Comparison of ENCODE assay signal across 1 cellular context in the genomic region with DNA sequence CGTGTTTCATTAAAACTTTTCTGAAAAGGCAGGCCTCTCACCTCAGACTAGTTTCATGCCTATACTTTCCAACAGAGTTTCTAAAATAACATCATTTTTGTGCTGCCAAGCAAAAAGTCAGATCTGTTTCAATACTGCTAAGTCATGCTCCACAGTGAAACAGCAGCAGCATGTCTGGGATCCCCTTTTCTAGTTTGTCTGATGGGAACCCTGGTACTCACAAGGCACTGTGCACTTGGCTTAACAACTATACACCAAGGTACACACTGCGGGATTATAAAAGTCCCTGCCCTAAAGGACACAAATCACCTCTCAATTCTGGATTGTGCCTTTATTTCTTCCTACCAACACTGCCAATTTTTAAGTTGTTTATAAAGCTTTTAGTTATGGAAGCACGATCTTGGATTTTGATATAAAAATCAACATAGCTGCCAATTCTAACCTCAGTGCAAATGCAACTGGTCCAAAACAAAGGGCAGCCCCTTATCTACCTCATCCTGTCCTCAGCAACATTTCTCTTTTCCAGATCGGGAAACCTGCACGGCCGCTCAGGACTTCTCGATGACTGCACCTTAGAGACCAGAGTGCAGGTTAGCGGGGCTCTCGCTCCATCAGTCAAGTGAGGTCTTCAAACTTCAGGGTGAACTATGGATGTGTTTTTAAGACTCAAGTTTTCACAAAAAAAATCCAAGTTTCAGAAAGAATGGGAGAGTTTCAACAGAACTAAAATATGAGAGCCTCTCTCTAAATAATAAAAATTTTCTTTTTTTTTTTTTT.
TF ChIP-seq lines count a peak whose summit lies in the region.

No MANE protein-coding gene starts in this region.

TF ChIP-seq in HepG2, 621 proteins besides CTCF, POLR2A, EP300 and RAD21:
- TF ChIP-seq ZEB1 (IDR thresholded peaks at IDR 0.05; ENCODE audit: insufficient replicate concordance, low read depth), result peak; percentile 8
- TF ChIP-seq, protein P1, sequence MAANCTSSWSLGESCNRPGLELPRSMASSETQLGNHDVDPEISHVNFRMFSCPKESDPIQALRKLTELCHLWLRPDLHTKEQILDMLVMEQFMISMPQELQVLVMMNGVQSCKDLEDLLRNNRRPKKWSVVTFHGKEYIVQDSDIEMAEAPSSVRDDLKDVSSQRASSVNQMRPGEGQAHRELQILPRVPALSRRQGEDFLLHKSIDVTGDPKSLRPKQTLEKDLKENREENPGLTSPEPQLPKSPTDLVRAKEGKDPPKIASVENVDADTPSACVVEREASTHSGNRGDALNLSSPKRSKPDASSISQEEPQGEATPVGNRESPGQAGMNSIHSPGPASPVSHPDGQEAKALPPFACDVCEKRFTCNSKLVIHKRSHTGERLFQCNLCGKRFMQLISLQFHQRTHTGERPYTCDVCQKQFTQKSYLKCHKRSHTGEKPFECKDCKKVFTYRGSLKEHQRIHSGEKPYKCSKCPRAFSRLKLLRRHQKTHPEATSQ (CRISPR knock-in tag; IDR thresholded peaks at IDR 0.05; ENCODE audit: borderline replicate concordance), result no peak
- TF ChIP-seq NFE2L2 (IDR thresholded peaks at IDR 0.05; ENCODE audit: low read length), result peak; percentile 74; the same call in 1 of the 2 replicates
- 0 out of 2 replicates have a peak, but pooled peaks have one; percentile 47 for TF ChIP-seq ZBTB38 (CRISPR knock-in tag; IDR thresholded peaks at IDR 0.05)
- TF ChIP-seq NFE2 (CRISPR knock-in tag; IDR thresholded peaks at IDR 0.05), result peak; percentile 55; the same call in 1 of the 2 replicates
